ENCODE assay signal across 26 cellular contexts in the genomic region with DNA sequence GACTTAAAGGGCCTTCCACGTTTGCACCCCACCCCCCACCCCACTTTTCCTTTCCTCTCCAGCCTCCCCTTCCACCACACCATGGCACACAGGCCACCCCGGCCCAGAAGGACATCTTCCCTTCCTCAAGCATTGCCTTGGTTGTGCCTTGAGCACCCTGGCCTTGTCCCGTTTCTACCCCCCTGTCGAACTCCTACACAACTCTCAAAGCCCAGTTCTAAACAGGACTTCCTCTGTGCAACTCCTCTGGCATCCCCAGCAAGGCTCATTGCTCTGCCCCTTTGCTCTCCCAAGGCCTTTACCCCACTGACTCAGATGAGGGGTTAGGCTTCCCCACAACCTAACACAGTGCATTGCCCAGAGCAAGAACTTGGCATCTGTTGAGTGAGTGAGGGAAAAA.
"Had no signal": no experiment of that assay in that cellular context is flagged by ENCODE, and none has a peak within 500 bp of the region (broad histone marks: within the 10 kb centered on the region; RNA-seq: fewer than 3 reads in every experiment).

No MANE protein-coding gene starts in this region.

- ATAC-seq: activated CD4-positive, alpha-beta T cell treated with anti-CD3 and anti-CD28 coated beads for 36 hours; activated CD8-positive, alpha-beta memory T cell treated with anti-CD3 and anti-CD28 coated beads, Interleukin-2, amount 10 ng/mL, durations not matched to agents 7 days and 5 days; activated T-cell treated with anti-CD3 and anti-CD28 coated beads, Interleukin-2, amount 50 U/mL, for 72 hours; effector memory CD8-positive, alpha-beta T cell had no signal

- H3K36me3 Mint-ChIP-seq: activated CD8-positive, alpha-beta memory T cell treated with anti-CD3 and anti-CD28 coated beads, Interleukin-2, amount 10 ng/mL, durations not matched to agents 7 days and 5 days; activated naive CD8-positive, alpha-beta T cell had no signal

- H3K27ac ChIP-seq: brain microvascular endothelial cell, epithelial cell of prostate had no signal

- H3K36me3 ChIP-seq: brain microvascular endothelial cell had no signal

- H3K9me3 Mint-ChIP-seq: activated CD4-positive, alpha-beta memory T cell treated with anti-CD3 and anti-CD28 coated beads, Interleukin-2, amount 10 ng/mL, durations not matched to agents 7 days and 5 days; activated CD4-positive, alpha-beta T cell treated with anti-CD3 and anti-CD28 coated beads, Interleukin-2, amount 10 ng/mL, durations not matched to agents 7 days and 5 days; activated T-cell treated with anti-CD3 and anti-CD28 coated beads, Interleukin-2, amount 50 U/mL, for 72 hours; central memory CD8-positive, alpha-beta T cell; effector memory CD8-positive, alpha-beta T cell had no signal

- H3K4me3 Mint-ChIP-seq: activated CD4-positive, alpha-beta memory T cell treated with anti-CD3 and anti-CD28 coated beads, Interleukin-2, amount 10 ng/mL, durations not matched to agents 7 days and 5 days; activated CD4-positive, alpha-beta T cell treated with anti-CD3 and anti-CD28 coated beads for 36 hours; activated CD4-positive, alpha-beta T cell treated with anti-CD3 and anti-CD28 coated beads, Interleukin-2, amount 10 ng/mL, durations not matched to agents 7 days and 5 days; activated CD8-positive, alpha-beta memory T cell treated with anti-CD3 and anti-CD28 coated beads, Interleukin-2, amount 10 ng/mL, durations not matched to agents 7 days and 5 days; activated naive CD8-positive, alpha-beta T cell; activated T-cell treated with anti-CD3 and anti-CD28 coated beads, Interleukin-2, amount 50 U/mL, for 72 hours; central memory CD8-positive, alpha-beta T cell; effector memory CD8-positive, alpha-beta T cell had no signal

- H3K27me3 ChIP-seq: brain microvascular endothelial cell had no signal

- H3K4me1 Mint-ChIP-seq: activated CD4-positive, alpha-beta memory T cell treated with anti-CD3 and anti-CD28 coated beads, Interleukin-2, amount 10 ng/mL, durations not matched to agents 7 days and 5 days; activated CD4-positive, alpha-beta T cell treated with anti-CD3 and anti-CD28 coated beads for 36 hours; activated CD4-positive, alpha-beta T cell treated with anti-CD3 and anti-CD28 coated beads, Interleukin-2, amount 10 ng/mL, durations not matched to agents 7 days and 5 days; central memory CD8-positive, alpha-beta T cell had no signal

- H3K27ac Mint-ChIP-seq: activated CD4-positive, alpha-beta memory T cell treated with anti-CD3 and anti-CD28 coated beads, Interleukin-2, amount 10 ng/mL, durations not matched to agents 7 days and 5 days; activated CD4-positive, alpha-beta T cell treated with anti-CD3 and anti-CD28 coated beads for 36 hours; activated CD4-positive, alpha-beta T cell treated with anti-CD3 and anti-CD28 coated beads, Interleukin-2, amount 10 ng/mL, durations not matched to agents 7 days and 5 days; activated CD8-positive, alpha-beta memory T cell treated with anti-CD3 and anti-CD28 coated beads, Interleukin-2, amount 10 ng/mL, durations not matched to agents 7 days and 5 days; activated naive CD8-positive, alpha-beta T cell; activated T-cell treated with anti-CD3 and anti-CD28 coated beads, Interleukin-2, amount 50 U/mL, for 72 hours; effector memory CD8-positive, alpha-beta T cell had no signal

- DNase-seq: activated CD4-positive, alpha-beta memory T cell treated with anti-CD3 and anti-CD28 coated beads, Interleukin-2, amount 10 ng/mL, durations not matched to agents 7 days and 5 days; activated CD4-positive, alpha-beta T cell treated with anti-CD3 and anti-CD28 coated beads for 36 hours; activated CD4-positive, alpha-beta T cell treated with anti-CD3 and anti-CD28 coated beads, Interleukin-2, amount 10 ng/mL, durations not matched to agents 7 days and 5 days; activated CD4-positive, alpha-beta T cell treated with anti-CD3 and anti-CD28 coated beads, Interleukin-2, amount 50 U/mL, for 4 hours; activated CD4-positive, CD25-positive, alpha-beta regulatory T cell; activated CD4-positive, CD25-positive, alpha-beta regulatory T cell treated with anti-CD3 and anti-CD28 coated beads, Interleukin-2, amount 50 U/mL, for 72 hours; activated CD8-positive, alpha-beta memory T cell treated with anti-CD3 and anti-CD28 coated beads, Interleukin-2, amount 10 ng/mL, durations not matched to agents 7 days and 5 days; activated CD8-positive, alpha-beta memory T cell treated with anti-CD3 and anti-CD28 coated beads, Interleukin-2, amount 50 U/mL, for 4 hours; activated gamma-delta T cell; activated naive CD4-positive, alpha-beta T cell treated with anti-CD3 and anti-CD28 coated beads, Interleukin-2, amount 50 U/mL, for 16 hours; activated naive CD4-positive, alpha-beta T cell treated with Interleukin-2 at 50 U/mL for 16 hours; activated T-cell treated with anti-CD3 and anti-CD28 coated beads, Interleukin-2, amount 50 U/mL, for 1 hour; activated T-cell treated with anti-CD3 and anti-CD28 coated beads, Interleukin-2, amount 50 U/mL, for 72 hours; amniotic stem cell; anterior cingulate cortex; brain microvascular endothelial cell; cortex of kidney; dermis blood vessel endothelial cell; effector CD4-positive, alpha-beta T cell; effector memory CD8-positive, alpha-beta T cell; foreskin fibroblast; head of caudate nucleus; T-helper 2 cell had no signal
